28 cellular contexts compared by ENCODE assay signal in genomic region chr3:47392933-47393332, GRCh38. TPM values are rescaled to one million over a fixed set of nuclear protein-coding genes. Genes with fewer than 3 reads are reported as not detected.
A peak's percentile ranks its signal among the peaks of the same experiment; 100 is the strongest.
DNase-seq lines count a peak whose midpoint lies in the region; ATAC-seq and TF ChIP-seq lines count a peak whose summit lies in the region.
"Had no signal": no experiment of that assay in that cellular context is flagged by ENCODE, and none has a peak within 500 bp of the region (broad histone marks: within the 10 kb centered on the region; RNA-seq: fewer than 3 reads in every experiment).

No MANE protein-coding gene starts in this region.

- DNase-seq in activated naive CD4-positive, alpha-beta T cell treated with anti-CD3 and anti-CD28 coated beads, Interleukin-2, amount 10 ng/mL, durations not matched to agents 7 days and 5 days: no peak
- DNase-seq in T-helper 17 cell: no peak
- no peak for DNase-seq in mesothelial cell of epicardium (ENCODE audit: low spot score in 2 of 2, unreplicated experiment in 2 of 2)
- DNase-seq in stimulated activated effector memory CD8-positive, alpha-beta T cell treated with anti-CD3 and anti-CD28 coated beads, Interleukin-12 subunit alpha, Interleukin-12 subunit beta, amount 100 ng/mL, for 72 hours (ENCODE audit: low spot score in 2 of 2): no peak
- no peak for DNase-seq in ecto neural progenitor cell (ENCODE audit: low spot score)
- no peak for DNase-seq in NCI-H226
- DNase-seq: 8988T; ACHN; BE2C; Caco-2; DMS79; EL; GDM1; GOT3; IMR-90; KG1; MG63; NCI-H2029; NCI-H446 treated with DMSO at 0.1 percent for 48 hours; NCI-H526; NCI-H82; NK-92 treated with Interleukin-12 subunit alpha and Interleukin-12 subunit beta, amount 100 ng/mL, for 24 hours; PC-3 had no signal

- ATAC-seq in T-helper 17 cell (no peak), HG02981 (IDR thresholded peaks at IDR 0.05; ENCODE audit: unreplicated experiment) (no peak)
- ATAC-seq in stimulated activated effector memory CD8-positive, alpha-beta T cell treated with anti-CD3 and anti-CD28 coated beads, Interleukin-12 subunit alpha, Interleukin-12 subunit beta, amount 100 ng/mL, for 72 hours: no peak
- ATAC-seq: GM12878, PC-3, Right ventricle myocardium inferior had no signal

- no peaks in the 10 kb centered on the region for H3K9me3 ChIP-seq in T-helper 17 cell (ENCODE audit: control insufficient read depth, low read length, poor library complexity, severe bottlenecking)
- H3K9me3 ChIP-seq: BE2C, Caco-2, HAP-1, MG63 had no signal

- H3K4me3 Mint-ChIP-seq in activated naive CD4-positive, alpha-beta T cell treated with anti-CD3 and anti-CD28 coated beads, Interleukin-2, amount 50 U/mL, for 24 hours: no peak overlapping the region
- H3K4me3 Mint-ChIP-seq in activated naive CD4-positive, alpha-beta T cell treated with anti-CD3 and anti-CD28 coated beads, Interleukin-2, amount 10 ng/mL, durations not matched to agents 7 days and 5 days: no peak overlapping the region
- no peak overlapping the region for H3K4me3 Mint-ChIP-seq in T-helper 17 cell
- no peak overlapping the region for H3K4me3 Mint-ChIP-seq in mesothelial cell of epicardium
- H3K4me3 Mint-ChIP-seq in stimulated activated effector memory CD8-positive, alpha-beta T cell treated with anti-CD3 and anti-CD28 coated beads, Interleukin-12 subunit alpha, Interleukin-12 subunit beta, amount 100 ng/mL, for 72 hours: no peak overlapping the region

- H3K9me3 Mint-ChIP-seq in activated naive CD4-positive, alpha-beta T cell treated with anti-CD3 and anti-CD28 coated beads, Interleukin-2, amount 50 U/mL, for 24 hours: no peaks in the 10 kb centered on the region
- H3K9me3 Mint-ChIP-seq in activated naive CD4-positive, alpha-beta T cell treated with anti-CD3 and anti-CD28 coated beads, Interleukin-2, amount 10 ng/mL, durations not matched to agents 7 days and 5 days: no peaks in the 10 kb centered on the region
- H3K9me3 Mint-ChIP-seq in mesothelial cell of epicardium: no peaks in the 10 kb centered on the region
- no peaks in the 10 kb centered on the region for H3K9me3 Mint-ChIP-seq in stimulated activated effector memory CD8-positive, alpha-beta T cell treated with anti-CD3 and anti-CD28 coated beads, Interleukin-12 subunit alpha, Interleukin-12 subunit beta, amount 100 ng/mL, for 72 hours

- no peaks in the 10 kb centered on the region for H3K27me3 Mint-ChIP-seq in activated naive CD4-positive, alpha-beta T cell treated with anti-CD3 and anti-CD28 coated beads, Interleukin-2, amount 50 U/mL, for 24 hours
- no peaks in the 10 kb centered on the region for H3K27me3 Mint-ChIP-seq in activated naive CD4-positive, alpha-beta T cell treated with anti-CD3 and anti-CD28 coated beads, Interleukin-2, amount 10 ng/mL, durations not matched to agents 7 days and 5 days
- H3K27me3 Mint-ChIP-seq in T-helper 17 cell (no peaks in the 10 kb centered on the region), mesothelial cell of epicardium (ENCODE audit: low read depth) (no peaks in the 10 kb centered on the region)

- peak overlapping the region; percentile 68 for H3K27ac Mint-ChIP-seq in activated naive CD4-positive, alpha-beta T cell treated with anti-CD3 and anti-CD28 coated beads, Interleukin-2, amount 50 U/mL, for 24 hours
- no peak overlapping the region for H3K27ac Mint-ChIP-seq in activated naive CD4-positive, alpha-beta T cell treated with anti-CD3 and anti-CD28 coated beads, Interleukin-2, amount 10 ng/mL, durations not matched to agents 7 days and 5 days
- peak overlapping the region; percentile 66 for H3K27ac Mint-ChIP-seq in T-helper 17 cell
- H3K27ac Mint-ChIP-seq in mesothelial cell of epicardium: peak overlapping the region; percentile 40
- peak overlapping the region; percentile 61 for H3K27ac Mint-ChIP-seq in stimulated activated effector memory CD8-positive, alpha-beta T cell treated with anti-CD3 and anti-CD28 coated beads, Interleukin-12 subunit alpha, Interleukin-12 subunit beta, amount 100 ng/mL, for 72 hours

- CTCF ChIA-PET in activated naive CD4-positive, alpha-beta T cell treated with anti-CD3 and anti-CD28 coated beads, Interleukin-2, amount 10 ng/mL, durations not matched to agents 7 days and 5 days (lab: Charles Lee): no interaction called here

- no peaks in the 10 kb centered on the region for H3K36me3 Mint-ChIP-seq in activated naive CD4-positive, alpha-beta T cell treated with anti-CD3 and anti-CD28 coated beads, Interleukin-2, amount 50 U/mL, for 24 hours
- peaks cover 7% of the 10 kb centered on the region for H3K36me3 Mint-ChIP-seq in activated naive CD4-positive, alpha-beta T cell treated with anti-CD3 and anti-CD28 coated beads, Interleukin-2, amount 10 ng/mL, durations not matched to agents 7 days and 5 days
- H3K36me3 Mint-ChIP-seq in T-helper 17 cell (ENCODE audit: low read depth): no peaks in the 10 kb centered on the region
- peaks cover 7% of the 10 kb centered on the region for H3K36me3 Mint-ChIP-seq in mesothelial cell of epicardium
- H3K36me3 Mint-ChIP-seq in stimulated activated effector memory CD8-positive, alpha-beta T cell treated with anti-CD3 and anti-CD28 coated beads, Interleukin-12 subunit alpha, Interleukin-12 subunit beta, amount 100 ng/mL, for 72 hours: peaks cover 39% of the 10 kb centered on the region

- TF ChIP-seq CTCF in mesothelial cell of epicardium (IDR thresholded peaks at IDR 0.05; ENCODE audit: unreplicated experiment): no peak

- peaks cover 36% of the 10 kb centered on the region for H3K4me1 Mint-ChIP-seq in activated naive CD4-positive, alpha-beta T cell treated with anti-CD3 and anti-CD28 coated beads, Interleukin-2, amount 50 U/mL, for 24 hours
- H3K4me1 Mint-ChIP-seq in activated naive CD4-positive, alpha-beta T cell treated with anti-CD3 and anti-CD28 coated beads, Interleukin-2, amount 10 ng/mL, durations not matched to agents 7 days and 5 days: peaks cover 17% of the 10 kb centered on the region
- H3K4me1 Mint-ChIP-seq in T-helper 17 cell (peaks cover 16% of the 10 kb centered on the region), mesothelial cell of epicardium (peaks cover 28% of the 10 kb centered on the region)
- peaks cover 46% of the 10 kb centered on the region for H3K4me1 Mint-ChIP-seq in stimulated activated effector memory CD8-positive, alpha-beta T cell treated with anti-CD3 and anti-CD28 coated beads, Interleukin-12 subunit alpha, Interleukin-12 subunit beta, amount 100 ng/mL, for 72 hours

RNA-seq across cellular contexts. Expression of gene PTPN23, which starts 12.1 kb away (rescaled TPM):
- total RNA-seq in T-helper 17 cell (10 to 100 TPM; 36.8 to 38.6 TPM), mesothelial cell of epicardium (47.1 to 56.7 TPM (median 50.6 TPM) in 3 replicates)
